13 cellular contexts compared by ENCODE assay signal in the genomic region with DNA sequence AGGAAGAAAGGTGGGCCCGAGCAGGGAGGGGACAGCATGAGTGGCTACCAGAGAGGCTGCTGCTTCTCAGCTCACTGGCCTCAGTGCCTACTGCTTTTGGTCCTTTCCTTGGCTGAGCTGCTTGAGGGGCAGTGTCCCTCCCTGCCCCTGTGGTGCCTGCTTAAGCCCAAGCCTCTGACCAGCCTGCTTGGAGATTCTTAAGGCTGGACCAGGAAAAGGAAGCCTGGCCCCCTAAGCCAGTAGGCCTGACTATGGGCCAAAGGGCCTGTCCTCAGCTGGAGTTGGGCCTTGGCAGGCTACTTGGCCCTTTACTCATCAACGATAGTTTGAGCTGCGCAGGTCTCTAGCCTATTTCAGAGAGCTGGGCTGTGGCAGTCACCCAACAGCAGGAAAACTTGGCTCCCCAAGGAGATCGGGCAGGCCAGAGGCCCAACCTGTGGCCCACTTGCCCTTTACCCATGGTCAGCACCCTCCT. TPM values are rescaled to one million over a fixed set of nuclear protein-coding genes. Genes with fewer than 3 reads are reported as not detected.
A peak's percentile ranks its signal among the peaks of the same experiment; 100 is the strongest.
DNase-seq lines count a peak whose midpoint lies in the region; ATAC-seq and TF ChIP-seq lines count a peak whose summit lies in the region.
"Had no signal": no experiment of that assay in that cellular context is flagged by ENCODE, and none has a peak within 500 bp of the region (broad histone marks: within the 10 kb centered on the region; RNA-seq: fewer than 3 reads in every experiment).

No MANE protein-coding gene starts in this region.

- no peaks in the 10 kb centered on the region for H3K9me3 Mint-ChIP-seq in natural killer cell
- no peaks in the 10 kb centered on the region for H3K9me3 Mint-ChIP-seq in natural killer cell treated with Interleukin-12 subunit alpha and Interleukin-12 subunit beta and Interleukin-15 and Interleukin-18, amount 100 ng/mL, for 72 hours
- no peaks in the 10 kb centered on the region for H3K9me3 Mint-ChIP-seq in central memory CD8-positive, alpha-beta T cell
- no peaks in the 10 kb centered on the region for H3K9me3 Mint-ChIP-seq in memory B cell

- peak overlapping the region; percentile 17 for H3K4me3 Mint-ChIP-seq in natural killer cell
- no peak overlapping the region for H3K4me3 Mint-ChIP-seq in natural killer cell treated with Interleukin-12 subunit alpha and Interleukin-12 subunit beta and Interleukin-15 and Interleukin-18, amount 100 ng/mL, for 72 hours
- H3K4me3 Mint-ChIP-seq in central memory CD8-positive, alpha-beta T cell = peak overlapping the region; percentile 13
- H3K4me3 Mint-ChIP-seq in memory B cell = no peak overlapping the region

- H3K27ac Mint-ChIP-seq in natural killer cell (peak overlapping the region; percentile 98), memory B cell (peak overlapping the region; percentile 98)
- H3K27ac Mint-ChIP-seq in natural killer cell treated with Interleukin-12 subunit alpha and Interleukin-12 subunit beta and Interleukin-15 and Interleukin-18, amount 100 ng/mL, for 72 hours = no peak overlapping the region
- peak overlapping the region; percentile 85 for H3K27ac Mint-ChIP-seq in central memory CD8-positive, alpha-beta T cell (ENCODE audit: low read depth)

- H3K27me3 Mint-ChIP-seq in natural killer cell (ENCODE audit: low read depth in 2 of 2) (no peaks in the 10 kb centered on the region), memory B cell (no peaks in the 10 kb centered on the region)
- H3K27me3 Mint-ChIP-seq in natural killer cell treated with Interleukin-12 subunit alpha and Interleukin-12 subunit beta and Interleukin-15 and Interleukin-18, amount 100 ng/mL, for 72 hours = peaks cover 7% of the 10 kb centered on the region in 2 donors
- no peaks in the 10 kb centered on the region for H3K27me3 Mint-ChIP-seq in central memory CD8-positive, alpha-beta T cell

- intact Hi-C loops in natural killer cell (cut with micrococcal nuclease) = no loop called here

- no peak for TF ChIP-seq CTCF in natural killer cell (IDR thresholded peaks at IDR 0.05)

- H3K36me3 Mint-ChIP-seq in natural killer cell (no peaks in the 10 kb centered on the region), memory B cell (peaks cover 15% of the 10 kb centered on the region)
- peaks cover 8% of the 10 kb centered on the region for H3K36me3 Mint-ChIP-seq in natural killer cell treated with Interleukin-12 subunit alpha and Interleukin-12 subunit beta and Interleukin-15 and Interleukin-18, amount 100 ng/mL, for 72 hours
- peaks cover 77% of the 10 kb centered on the region for H3K36me3 Mint-ChIP-seq in central memory CD8-positive, alpha-beta T cell (ENCODE audit: insufficient read depth)

- H3K4me1 Mint-ChIP-seq in natural killer cell (peaks cover 33 to 66% of the 10 kb centered on the region in 2 donors), memory B cell (peaks cover 38% of the 10 kb centered on the region)
- peaks cover 43 to 58% of the 10 kb centered on the region in 2 donors for H3K4me1 Mint-ChIP-seq in natural killer cell treated with Interleukin-12 subunit alpha and Interleukin-12 subunit beta and Interleukin-15 and Interleukin-18, amount 100 ng/mL, for 72 hours (ENCODE audit: low read depth in 2 of 2)
- peaks cover 70% of the 10 kb centered on the region for H3K4me1 Mint-ChIP-seq in central memory CD8-positive, alpha-beta T cell

- ATAC-seq in natural killer cell (no peak), memory B cell (ENCODE audit: low read depth) (no peak), GM18520 (IDR thresholded peaks at IDR 0.05; ENCODE audit: unreplicated experiment) (no peak), HG03442 (IDR thresholded peaks at IDR 0.05; ENCODE audit: unreplicated experiment) (no peak), HG02981 (IDR thresholded peaks at IDR 0.05; ENCODE audit: unreplicated experiment) (no peak)
- no peak for ATAC-seq in natural killer cell treated with Interleukin-12 subunit alpha and Interleukin-12 subunit beta and Interleukin-15 and Interleukin-18, amount 100 ng/mL, for 72 hours
- no peak for ATAC-seq in central memory CD8-positive, alpha-beta T cell (replicated peaks; ENCODE audit: extremely low read depth, poor library complexity, severe bottlenecking)
- ATAC-seq: left colon had no signal

- DNase-seq in natural killer cell (no peak), memory B cell (ENCODE audit: low spot score in 2 of 2) (peak in 1 of 2 donors; percentile 10), NCI-H2107 (lab: John Stamatoyannopoulos, UW) (no peak)
- DNase-seq in natural killer cell treated with Interleukin-12 subunit alpha and Interleukin-12 subunit beta and Interleukin-15 and Interleukin-18, amount 100 ng/mL, for 72 hours (ENCODE audit: low spot score) = no peak
- no peak for DNase-seq in central memory CD8-positive, alpha-beta T cell (ENCODE audit: low spot score in 2 of 2)
- DNase-seq: EL; KG1; left colon; NCI-H187 treated with DMSO at 0.1 percent for 48 hours; stimulated activated CD4-positive, alpha-beta T cell treated with anti-CD3 and anti-CD28 coated beads, Interleukin-15, amount 100 ng/mL, for 24 hours had no signal

RNA-seq across cellular contexts. Expression of a gene that starts 24.9 kb away (rescaled TPM):
- 100 to 1,000 TPM in 2 of 3 donors, 10 to 100 TPM in 1; 97.7 to 203 (median 158) TPM for total RNA-seq in natural killer cell
- 1 to 10 TPM; 2.6 to 6.1 TPM for total RNA-seq in natural killer cell treated with Interleukin-12 subunit alpha and Interleukin-12 subunit beta and Interleukin-15 and Interleukin-18, amount 100 ng/mL, for 72 hours

RNA-seq across cellular contexts. Expression of a gene that starts 37.3 kb away (rescaled TPM):
- 100 to 1,000 TPM; 301 to 338 (median 315) TPM for total RNA-seq in natural killer cell
- total RNA-seq in natural killer cell treated with Interleukin-12 subunit alpha and Interleukin-12 subunit beta and Interleukin-15 and Interleukin-18, amount 100 ng/mL, for 72 hours = 100 to 1,000 TPM; 162 to 210 TPM

Comparison
In these comparisons a context has a peak if more than half of its experiments do, and no peak if none do; other contexts are left out.
1. H3K27ac Mint-ChIP-seq: peak in natural killer cell (2 of 2), central memory CD8-positive, alpha-beta T cell (single experiment) and memory B cell (single experiment); none in natural killer cell treated with Interleukin-12 subunit alpha and Interleukin-12 subunit beta and Interleukin-15 and Interleukin-18, amount 100 ng/mL, for 72 hours (0 of 2).
2. H3K4me3 Mint-ChIP-seq: peak in natural killer cell (single experiment) and central memory CD8-positive, alpha-beta T cell (single experiment); none in natural killer cell treated with Interleukin-12 subunit alpha and Interleukin-12 subunit beta and Interleukin-15 and Interleukin-18, amount 100 ng/mL, for 72 hours (single experiment) and memory B cell (single experiment).
3. RNA of a gene that starts 24.9 kb away (total RNA-seq): 97.7 to 203 TPM in natural killer cell; 2.6 to 6.1 TPM in natural killer cell treated with Interleukin-12 subunit alpha and Interleukin-12 subunit beta and Interleukin-15 and Interleukin-18, amount 100 ng/mL, for 72 hours; every median in the first group is over 10 times any median in the second.